ENCODE assay signal across 21 cellular contexts in genomic region chr10:121811386-121811785, GRCh38.
"Had no signal": no experiment of that assay in that cellular context is flagged by ENCODE, and none has a peak within 500 bp of the region (broad histone marks: within the 10 kb centered on the region; RNA-seq: fewer than 3 reads in every experiment).

No MANE protein-coding gene starts in this region.

- H3K4me2 ChIP-seq: hepatocyte had no signal

- H3K4me1 ChIP-seq: parathyroid adenoma, right atrium auricular region, right lobe of liver, suprapubic skin, tibial artery, uterus had no signal

- H3K27me3 ChIP-seq: heart left ventricle, hepatocyte, right atrium auricular region, right lobe of liver, suprapubic skin, tibial artery, uterus had no signal

- H3K36me3 ChIP-seq: right atrium auricular region, right lobe of liver, suprapubic skin, uterus had no signal

- H2AFZ ChIP-seq: hepatocyte, parathyroid adenoma had no signal

- H3K4me3 ChIP-seq: heart left ventricle, hepatocyte, left ventricle myocardium inferior, lung, right atrium auricular region, right lobe of liver, suprapubic skin, thoracic aorta, tibial artery, uterus had no signal

- DNase-seq: heart left ventricle; islet precursor cell; left ventricle myocardium inferior; mesendoderm; midbrain; naive thymus-derived CD8-positive, alpha-beta T cell; nucleus accumbens; right lobe of liver; stimulated activated CD4-positive, alpha-beta T cell treated with anti-CD3 and anti-CD28 coated beads, Interleukin-12 subunit alpha, Interleukin-12 subunit beta, amount 100 ng/mL, for 4 hours; stimulated activated CD4-positive, alpha-beta T cell treated with anti-CD3 and anti-CD28 coated beads, Interleukin-15, amount 100 ng/mL, for 24 hours; stimulated activated CD4-positive, alpha-beta T cell treated with anti-CD3 and anti-CD28 coated beads, Interleukin-2, amount 100 ng/mL, for 24 hours; stimulated activated CD4-positive, alpha-beta T cell treated with anti-CD3 and anti-CD28 coated beads, Interleukin-4, amount 100 ng/mL, for 1 hour; stimulated activated naive B cell treated with anti-CD40 and anti-IgM and Interleukin-4, amounts not matched to agents 10 μg/mL and 1 μg/mL and 100 μg/mL, for 72 hours; tibial artery; uterus had no signal

- H3K9me3 ChIP-seq: heart left ventricle, left ventricle myocardium inferior, right atrium auricular region, right lobe of liver, suprapubic skin, thoracic aorta, tibial artery, uterus had no signal

- H3K79me2 ChIP-seq: hepatocyte, parathyroid adenoma had no signal

- H3K27ac ChIP-seq: heart left ventricle, hepatocyte, left ventricle myocardium inferior, parathyroid adenoma, right atrium auricular region, right lobe of liver, suprapubic skin, thoracic aorta, tibial artery, uterus had no signal

- H3K9ac ChIP-seq: parathyroid adenoma had no signal

- ATAC-seq: heart left ventricle; naive thymus-derived CD8-positive, alpha-beta T cell; right lobe of liver; stimulated activated naive B cell treated with anti-CD40 and anti-IgM and Interleukin-4, amounts not matched to agents 10 μg/mL and 1 μg/mL and 100 μg/mL, for 72 hours had no signal
